ENCODE assay signal across 14 cellular contexts in the genomic region with DNA sequence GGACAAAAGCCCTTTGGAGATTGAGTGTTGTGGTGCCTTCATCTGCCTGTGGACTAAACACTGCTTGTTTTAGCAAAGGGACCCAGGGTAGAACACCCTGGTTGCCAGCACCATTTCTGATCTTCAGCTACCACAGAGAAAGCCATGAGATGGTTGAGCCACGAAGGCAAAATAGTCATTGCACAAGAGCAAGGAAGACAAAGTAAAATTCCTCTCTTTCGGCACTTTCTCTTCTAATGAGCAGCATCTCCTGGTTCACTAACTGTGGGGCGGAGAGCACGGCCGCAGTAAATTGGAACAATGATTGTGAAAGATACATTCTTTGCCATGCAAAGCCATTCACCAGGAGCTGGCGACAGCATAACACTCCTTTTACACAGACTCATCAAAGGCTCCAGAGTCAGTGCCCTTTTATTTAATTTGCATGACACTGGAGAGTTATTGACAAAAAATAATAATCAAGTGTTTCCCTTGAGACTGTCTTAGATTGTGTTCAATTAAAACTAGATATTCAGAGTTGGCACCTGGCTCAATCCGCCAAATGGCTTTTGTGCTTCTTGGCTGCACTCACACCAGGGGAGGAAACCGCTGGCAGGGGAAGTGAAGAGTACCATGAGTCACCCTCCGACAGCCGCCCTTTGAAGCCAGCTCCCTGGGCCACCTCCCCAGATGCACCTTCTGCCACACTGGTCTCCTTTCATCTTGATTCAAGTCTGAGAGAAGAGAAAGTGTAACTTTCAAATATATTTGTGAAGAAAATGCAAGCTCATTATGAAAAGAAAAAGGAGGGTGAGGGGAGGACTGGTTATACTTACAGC.
DNase-seq lines count a peak whose midpoint lies in the region; ATAC-seq and FAIRE-seq lines count a peak whose summit lies in the region.
"Had no signal": no experiment of that assay in that cellular context is flagged by ENCODE, and none has a peak within 500 bp of the region (broad histone marks: within the 10 kb centered on the region; RNA-seq: fewer than 3 reads in every experiment).

No MANE protein-coding gene starts in this region.

- in situ Hi-C loops in KBM-7 (cut with MboI; ENCODE audit: low pct_unique_long_range_greater_than_20kb, low sequenced_read_pairs) = no loop called here

- ATAC-seq in HG02763 (IDR thresholded peaks at IDR 0.05; ENCODE audit: unreplicated experiment) = no peak

- no peak for FAIRE-seq in RCC 7860 (lab: Jason Lieb, UNC)

- DNase-seq in NCI-H1105 treated with DMSO at 0.1 percent for 48 hours (lab: John Stamatoyannopoulos, UW) (peak; percentile 34), NCI-H1105 (lab: John Stamatoyannopoulos, UW) (no peak), KBM-7 (peak; percentile 9), RCC 7860 (ENCODE audit: low spot score) (peak; percentile 15), iris pigment epithelial cell (ENCODE audit: low read depth) (peak; percentile 10), NCI-H1048 (lab: John Stamatoyannopoulos, UW) (no peak), putamen (ENCODE audit: low spot score) (no peak)
- DNase-seq: amygdala; effector memory CD4-positive, alpha-beta T cell; hippocampal formation; NCI-H82; retina; T-helper 9 cell had no signal

Comparison
In these comparisons a context has a peak if more than half of its experiments do, and no peak if none do; other contexts are left out.
1. DNase-seq: peak in NCI-H1105 treated with DMSO at 0.1 percent for 48 hours (single experiment), KBM-7 (single experiment), RCC 7860 (single experiment) and iris pigment epithelial cell (single experiment); none in NCI-H1105 (single experiment), NCI-H1048 (single experiment) and putamen (single experiment).